In the genomic region with DNA sequence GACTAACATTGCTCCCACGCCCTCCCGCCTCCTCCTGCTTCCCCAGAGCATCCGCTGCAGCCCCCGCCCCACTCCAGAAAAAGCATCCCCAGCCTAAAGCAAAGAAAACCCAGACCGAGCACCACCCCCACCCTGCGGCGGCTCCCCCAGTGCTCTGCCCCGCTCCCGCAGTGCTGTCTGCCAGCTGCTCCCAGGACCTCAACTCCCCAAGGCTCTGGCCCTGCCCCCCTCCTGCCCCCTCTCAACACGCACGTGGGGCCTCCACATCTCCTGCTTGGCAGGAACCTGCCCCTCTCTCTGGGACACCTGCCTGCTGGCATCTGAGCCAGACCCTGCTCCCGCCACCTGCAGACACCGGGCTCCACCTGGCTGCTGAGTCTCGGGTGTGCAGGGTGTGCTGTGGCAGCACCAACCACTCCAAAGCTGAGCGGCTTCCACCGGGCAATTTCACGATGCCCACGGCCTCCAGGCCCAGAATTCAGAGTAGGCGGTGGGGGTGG, we compare ENCODE assay signal across 8 cellular contexts.
DNase-seq lines count a peak whose midpoint lies in the region; ATAC-seq lines count a peak whose summit lies in the region.

No MANE protein-coding gene starts in this region.

- ATAC-seq in left ventricle myocardium superior (no peak), HG02678 (IDR thresholded peaks at IDR 0.05; ENCODE audit: unreplicated experiment) (no peak)

- intact Hi-C loops in left ventricle myocardium superior (cut with micrococcal nuclease) = no loop called here

- peak in 4 of 6 experiments; percentile 50 to 85 (median 64) for DNase-seq in stimulated activated naive CD4-positive, alpha-beta T cell (lab: John Stamatoyannopoulos, UW)
- DNase-seq in stimulated activated naive CD4-positive, alpha-beta T cell treated with Interleukin-2 at 50 U/mL for 16 hours (lab: John Stamatoyannopoulos, UW) = no peak
- DNase-seq in T-helper 22 cell (ENCODE audit: low read depth) (peak; percentile 45), left ventricle myocardium superior (peak; percentile 26), hepatic stellate cell (ENCODE audit: low spot score) (no peak), NCI-H748 treated with DMSO at 0.1 percent for 48 hours (lab: John Stamatoyannopoulos, UW) (no peak), AG08396 (ENCODE audit: low spot score) (no peak)

Comparison
In these comparisons a context has a peak if more than half of its experiments do, and no peak if none do; other contexts are left out.
1. DNase-seq: peak in stimulated activated naive CD4-positive, alpha-beta T cell (4 of 6), T-helper 22 cell (single experiment) and left ventricle myocardium superior (single experiment); none in stimulated activated naive CD4-positive, alpha-beta T cell treated with Interleukin-2 at 50 U/mL for 16 hours (single experiment), hepatic stellate cell (single experiment), NCI-H748 treated with DMSO at 0.1 percent for 48 hours (single experiment) and AG08396 (single experiment).